ENCODE assay signal across 21 cellular contexts in genomic region chr1:155184351-155184811, GRCh38. TPM values are rescaled to one million over a fixed set of nuclear protein-coding genes. Genes with fewer than 3 reads are reported as not detected.
DNase-seq lines count a peak whose midpoint lies in the region; ATAC-seq and TF ChIP-seq lines count a peak whose summit lies in the region.
"Had no signal": no experiment of that assay in that cellular context is flagged by ENCODE, and none has a peak within 500 bp of the region (broad histone marks: within the 10 kb centered on the region; RNA-seq: fewer than 3 reads in every experiment).

No MANE protein-coding gene starts in this region.

- H3K36me3 ChIP-seq in BLaER1 (peaks cover 42% of the 10 kb centered on the region), psoas muscle (ENCODE audit: insufficient read depth in 1 of 2, low read depth in 1 of 2) (no peaks in the 10 kb centered on the region)
- H3K36me3 ChIP-seq: esophagus squamous epithelium had no signal

- peak overlapping the region; percentile 10 to 95 (median 80) for H3K27ac Mint-ChIP-seq in IgD-negative memory B cell
- H3K27ac Mint-ChIP-seq: activated T-helper 1 cell treated with anti-CD3 and anti-CD28 coated beads, Interleukin-12 subunit alpha, Interleukin-12 subunit beta, Interleukin-2, Interleukin-4 antibody, amounts not matched to agents 30 ng/mL and 10 ng/mL and 1 ng/mL, durations not matched to agents 14 hours and 24 hours and 36 hours; CD4-positive, alpha-beta T cell; effector memory CD8-positive, alpha-beta T cell; T-helper 1 cell treated with Interleukin-12 subunit alpha and Interleukin-12 subunit beta and Interleukin-4 antibody, amounts not matched to agents 30 μg/mL and 1 μg/mL, for 36 hours had no signal

- ATAC-seq in esophagus mucosa = peak; percentile 2
- no peak for ATAC-seq in psoas muscle
- ATAC-seq in HG03378 (IDR thresholded peaks at IDR 0.05; ENCODE audit: unreplicated experiment) = no peak
- ATAC-seq: effector memory CD8-positive, alpha-beta T cell; Panc1 had no signal

- intact Hi-C loops in psoas muscle (cut with DNase I) = no loop called here

- 39 to 61% (median 61%) methylated on average over 3 to 4 of the region's 4 CpGs for WGBS in psoas muscle, 3 donors

- H3K9me3 ChIP-seq in BLaER1 (no peaks in the 10 kb centered on the region), psoas muscle (no peaks in the 10 kb centered on the region)
- H3K9me3 ChIP-seq: esophagus squamous epithelium, gastroesophageal sphincter had no signal

- 0 out of 2 replicates have a peak, but pooled peaks cover 11% of the 10 kb centered on the region for H4K20me1 ChIP-seq in BLaER1

- H3K27ac ChIP-seq in BLaER1 (peak overlapping the region; percentile 86), psoas muscle (peak overlapping the region; percentile 62)
- H3K27ac ChIP-seq: gastroesophageal sphincter, parathyroid adenoma had no signal

- peak overlapping the region; percentile 98 for H3K4me2 ChIP-seq in BLaER1

- H3K4me1 ChIP-seq in BLaER1 = peaks cover 57% of the 10 kb centered on the region
- peaks cover 10% of the 10 kb centered on the region for H3K4me1 ChIP-seq in psoas muscle
- H3K4me1 ChIP-seq: parathyroid adenoma had no signal

- peaks cover 1% of the 10 kb centered on the region for H3K36me3 Mint-ChIP-seq in IgD-negative memory B cell
- H3K36me3 Mint-ChIP-seq: activated naive CD4-positive, alpha-beta T cell treated with anti-CD3 and anti-CD28 coated beads, Interleukin-2, amount 50 U/mL, for 72 hours had no signal

- H3K4me3 ChIP-seq in BLaER1 = peak overlapping the region; percentile 48
- H3K4me3 ChIP-seq in psoas muscle = no peak overlapping the region
- H3K4me3 ChIP-seq: esophagus squamous epithelium, gastroesophageal sphincter had no signal

- H3K4me1 Mint-ChIP-seq in IgD-negative memory B cell = peaks cover 10 to 17% (median 17%) of the 10 kb centered on the region in 3 donors

- H3K27me3 ChIP-seq in BLaER1 (no peaks in the 10 kb centered on the region), psoas muscle (ENCODE audit: insufficient read depth in 3 of 3, low read length in 2 of 3) (no peaks in the 10 kb centered on the region)
- H3K27me3 ChIP-seq: esophagus squamous epithelium, gastroesophageal sphincter had no signal

- no peak for TF ChIP-seq CTCF in psoas muscle (IDR thresholded peaks at IDR 0.05)

- H3K4me3 Mint-ChIP-seq in IgD-negative memory B cell = no peak overlapping the region
- H3K4me3 Mint-ChIP-seq: activated T-helper 1 cell treated with anti-CD3 and anti-CD28 coated beads, Interleukin-12 subunit alpha, Interleukin-12 subunit beta, Interleukin-2, Interleukin-4 antibody, amounts not matched to agents 30 ng/mL and 10 ng/mL and 1 ng/mL, durations not matched to agents 14 hours and 24 hours and 36 hours; CD4-positive, alpha-beta T cell; effector memory CD8-positive, alpha-beta T cell; T-helper 1 cell treated with Interleukin-12 subunit alpha and Interleukin-12 subunit beta and Interleukin-4 antibody, amounts not matched to agents 30 μg/mL and 1 μg/mL, for 36 hours had no signal

- peak overlapping the region; percentile 73 for H3K9ac ChIP-seq in BLaER1
- H3K9ac ChIP-seq: parathyroid adenoma had no signal

- no peaks in the 10 kb centered on the region for H3K27me3 Mint-ChIP-seq in IgD-negative memory B cell
- H3K27me3 Mint-ChIP-seq: CD4-positive, alpha-beta T cell; effector memory CD8-positive, alpha-beta T cell had no signal

- no peaks in the 10 kb centered on the region for H3K9me3 Mint-ChIP-seq in IgD-negative memory B cell
- H3K9me3 Mint-ChIP-seq: activated naive CD4-positive, alpha-beta T cell treated with anti-CD3 and anti-CD28 coated beads, Interleukin-2, amount 50 U/mL, for 72 hours; activated T-helper 1 cell treated with anti-CD3 and anti-CD28 coated beads, Interleukin-12 subunit alpha, Interleukin-12 subunit beta, Interleukin-2, Interleukin-4 antibody, amounts not matched to agents 30 ng/mL and 10 ng/mL and 1 ng/mL, durations not matched to agents 14 hours and 24 hours and 36 hours; CD4-positive, alpha-beta T cell; effector memory CD8-positive, alpha-beta T cell; T-helper 1 cell treated with Interleukin-12 subunit alpha and Interleukin-12 subunit beta and Interleukin-4 antibody, amounts not matched to agents 30 μg/mL and 1 μg/mL, for 36 hours had no signal

- DNase-seq in psoas muscle = peak in 1 of 2 donors; percentile 48
- no peak for DNase-seq in activated CD8-positive, alpha-beta memory T cell treated with anti-CD3 and anti-CD28 coated beads for 24 hours
- DNase-seq in activated CD8-positive, alpha-beta memory T cell treated with anti-CD3 and anti-CD28 coated beads, Interleukin-2, amount 50 U/mL, for 48 hours = no peak
- DNase-seq in stimulated activated CD4-positive, alpha-beta T cell treated with anti-CD3 and anti-CD28 coated beads, Interleukin-2, amount 100 ng/mL, for 24 hours = no peak
- DNase-seq: activated CD4-positive, alpha-beta T cell treated with anti-CD3 and anti-CD28 coated beads for 48 hours; CD4-positive, alpha-beta T cell; effector memory CD8-positive, alpha-beta T cell; esophagus squamous epithelium; hypothalamus; Kasumi-1; NCI-H2029 treated with DMSO at 0.1 percent for 48 hours had no signal

RNA-seq across cellular contexts. Expression of gene TRIM46, which starts 10.7 kb away (rescaled TPM):
- polyA plus RNA-seq in IgD-negative memory B cell = 0.14 TPM
- 0.12 TPM for total RNA-seq in esophagus mucosa
- total RNA-seq in psoas muscle = under 1 TPM in 2 of 4 donors, not detected in 2; 0.15 to 0.16 TPM
- polyA plus RNA-seq in psoas muscle = under 1 TPM in 2 of 3 donors, not detected in 1; 0.03 TPM

RNA-seq across cellular contexts. Expression of gene KRTCAP2, which starts 11.3 kb away (rescaled TPM):
- polyA plus RNA-seq in IgD-negative memory B cell = 420 TPM
- total RNA-seq in esophagus mucosa = 111 TPM
- 100 to 1,000 TPM; 115 to 152 (median 118) TPM for total RNA-seq in psoas muscle
- 100 to 1,000 TPM; 137 to 171 (median 149) TPM for polyA plus RNA-seq in psoas muscle

RNA-seq across cellular contexts. Expression of gene THBS3, which starts 23.3 kb away (rescaled TPM):
- polyA plus RNA-seq in IgD-negative memory B cell = 1.4 TPM
- 14.5 TPM for total RNA-seq in esophagus mucosa
- total RNA-seq in psoas muscle = 1 to 10 TPM; 3.1 to 8.1 (median 4.5) TPM
- 1 to 10 TPM; 2.8 to 3.5 (median 2.8) TPM for polyA plus RNA-seq in psoas muscle

RNA-seq across cellular contexts. Expression of gene MTX1, which starts 24.1 kb away (rescaled TPM):
- 41.7 TPM for polyA plus RNA-seq in IgD-negative memory B cell
- total RNA-seq in esophagus mucosa = 36.5 TPM
- 10 to 100 TPM in 3 of 4 donors, 1 to 10 TPM in 1; 8.1 to 17.7 (median 14.0) TPM for total RNA-seq in psoas muscle
- 10 to 100 TPM; 25.8 to 47.1 (median 27.4) TPM for polyA plus RNA-seq in psoas muscle

RNA-seq across cellular contexts. Expression of gene DPM3, which starts 44.0 kb away (rescaled TPM):
- 83.9 TPM for polyA plus RNA-seq in IgD-negative memory B cell
- 62.4 TPM for total RNA-seq in esophagus mucosa
- total RNA-seq in psoas muscle = 10 to 100 TPM; 47.0 to 54.5 (median 50.0) TPM
- polyA plus RNA-seq in psoas muscle = 100 to 1,000 TPM; 110 to 123 (median 122) TPM
